Comparison of ENCODE assay signal across 22 cellular contexts in the genomic region with DNA sequence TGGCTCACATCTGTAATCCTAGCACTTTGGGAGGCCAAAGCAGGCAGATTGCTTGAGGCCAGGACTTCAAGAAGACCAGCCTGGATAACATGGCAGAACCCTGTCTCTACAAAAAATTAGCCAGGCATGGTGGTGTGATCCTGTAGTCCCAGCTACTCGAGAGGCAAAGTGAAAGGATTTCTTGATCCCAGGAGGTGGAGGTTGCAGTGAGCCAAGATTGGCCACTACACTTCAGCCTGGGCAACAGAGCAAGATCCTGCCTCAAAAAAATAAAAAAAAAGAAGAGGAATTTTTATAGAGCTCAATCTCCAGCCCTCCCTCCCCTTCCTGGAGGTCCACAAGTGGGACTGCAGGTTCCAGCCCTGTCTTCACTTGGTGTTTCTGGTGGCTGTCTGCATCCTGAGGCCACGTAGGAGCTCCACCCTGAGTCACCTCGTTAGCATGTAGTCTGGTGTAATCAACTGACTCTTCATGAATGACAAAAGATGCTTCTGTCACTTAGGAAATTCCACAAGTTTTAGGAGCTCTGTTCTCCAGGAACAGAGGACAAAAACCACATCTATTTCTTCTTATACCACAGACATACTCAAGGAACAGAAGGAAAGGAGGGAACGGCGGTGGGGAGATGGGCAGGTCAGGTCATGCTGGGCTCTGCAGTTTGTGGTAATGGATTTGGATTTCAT. TPM values are rescaled to one million over a fixed set of nuclear protein-coding genes. Genes with fewer than 3 reads are reported as not detected.
DNase-seq lines count a peak whose midpoint lies in the region; ATAC-seq, FAIRE-seq and TF ChIP-seq lines count a peak whose summit lies in the region.
"Had no signal": no experiment of that assay in that cellular context is flagged by ENCODE, and none has a peak within 500 bp of the region (broad histone marks: within the 10 kb centered on the region; RNA-seq: fewer than 3 reads in every experiment).

No MANE protein-coding gene starts in this region.

- no peak overlapping the region for H4K5ac ChIP-seq in H1 (ENCODE audit: insufficient read length, low read depth, low read length)

- H4K8ac ChIP-seq in H1 (ENCODE audit: extremely low read depth, insufficient read depth, low read length) = no peak overlapping the region

- H3K27ac ChIP-seq in H1 (ENCODE audit: low read depth, low read length) (no peak overlapping the region), lower lobe of right lung (no peak overlapping the region), caudate nucleus (ENCODE audit: low read depth, low read length) (no peak overlapping the region)

- TF ChIP-seq EP300 in H1 (IDR thresholded peaks at IDR 0.05; ENCODE audit: borderline replicate concordance in 1 of 2, low read depth in 2 of 2, low read length in 2 of 2) = no peak

- POLR2A ChIA-PET in H1 (lab: Charles Lee; ENCODE audit: partially characterized antibody) = interaction anchor here (0.7 to 1.7 kb wide), 4 partner anchors 17 to 98 kb away, joined by 3 to 6 read pairs (median 4); a partner anchor contains a TSS

- TF ChIP-seq RAD21 in H1 (IDR thresholded peaks at IDR 0.05 in 1 of 2, conservative IDR thresholded peaks at IDR 0.05 in 1 of 2; ENCODE audit: low read depth in 2 of 2, low read length in 2 of 2) = no peak

- no peak overlapping the region for H3K56ac ChIP-seq in H1 (replicated peaks; ENCODE audit: insufficient read length, low read depth, low read length)

- no peak for TF ChIP-seq CTCF in H1 (IDR thresholded peaks at IDR 0.05; ENCODE audit: control extremely low read depth in 1 of 3, insufficient read depth in 1 of 3, low read depth in 1 of 3, low read length in 3 of 3)
- TF ChIP-seq CTCF in lower lobe of right lung (IDR thresholded peaks at IDR 0.05) = no peak

- no peak overlapping the region for H2BK20ac ChIP-seq in H1 (ENCODE audit: low read length)

- intact Hi-C loops in lower lobe of right lung (cut with DNase I) (no loop called here), posterior vena cava (cut with DNase I) (loop anchor here (5.0 to 10.0 kb wide), 3 partner anchors 64 to 164 kb away; no protein-coding TSS in a partner anchor)

- H3K79me1 ChIP-seq in H1 (ENCODE audit: low read depth, low read length) = no peaks in the 10 kb centered on the region

- H2AK5ac ChIP-seq in H1 (ENCODE audit: low read depth, low read length) = no peak overlapping the region

- in situ Hi-C loops in KBM-7 (cut with MboI; ENCODE audit: low pct_unique_long_range_greater_than_20kb, low sequenced_read_pairs) = no loop called here

- CTCF ChIA-PET in H1 (lab: Charles Lee; ENCODE audit: partially characterized antibody) = interaction anchor here (1.1 to 2.4 kb wide), 8 partner anchors 9 to 391 kb away, joined by 3 to 11 read pairs (median 4); no protein-coding TSS in a partner anchor

- H3K4me1 ChIP-seq in H1 (replicated peaks in 1 of 4; ENCODE audit: control insufficient read depth in 3 of 4, insufficient read depth in 4 of 4, low read length in 3 of 4) (peaks cover 0 to 3% (median 0%) of the 10 kb centered on the region in 4 experiments; a peak in 2 of 7 replicates), lower lobe of right lung (no peaks in the 10 kb centered on the region)
- H3K4me1 ChIP-seq: Caco-2 had no signal

- no peak overlapping the region for H3K4ac ChIP-seq in H1 (replicated peaks; ENCODE audit: insufficient read length, low read depth, low read length)

- ATAC-seq in lower lobe of right lung = no peak
- ATAC-seq: activated CD8-positive, alpha-beta T cell treated with anti-CD3 and anti-CD28 coated beads, Interleukin-2, amount 10 ng/mL, durations not matched to agents 7 days and 5 days; effector memory CD8-positive, alpha-beta T cell; natural killer cell had no signal

- no peaks in the 10 kb centered on the region for H3K23me2 ChIP-seq in H1 (ENCODE audit: low read depth, low read length)

- H3K14ac ChIP-seq in H1 (ENCODE audit: insufficient read length) = no peak overlapping the region

- H4K20me1 ChIP-seq in H1 (replicated peaks in 1 of 2; ENCODE audit: control insufficient read depth in 1 of 2, insufficient read depth in 2 of 2, low read length in 2 of 2) = no peaks in the 10 kb centered on the region

- no peak overlapping the region for H2BK5ac ChIP-seq in H1 (ENCODE audit: low read depth, low read length)

- DNase-seq in GM04503 (ENCODE audit: low read depth) (peak; percentile 35), LHCN-M2 (ENCODE audit: low read depth) (peak; percentile 11), H1 (ENCODE audit: low read depth in 1 of 2, low spot score in 2 of 2) (no peak), lower lobe of right lung (peak; percentile 2), caudate nucleus (lab: John Stamatoyannopoulos, UW) (no peak), posterior vena cava (ENCODE audit: low spot score) (no peak), globus pallidus (ENCODE audit: low spot score) (no peak), KBM-7 (no peak)
- DNase-seq: activated CD8-positive, alpha-beta T cell treated with anti-CD3 and anti-CD28 coated beads, Interleukin-2, amount 10 ng/mL, durations not matched to agents 7 days and 5 days; Caco-2; cerebellar nuclear complex; effector memory CD8-positive, alpha-beta T cell; Kasumi-1; natural killer cell; NCI-H2227 treated with DMSO at 0.1 percent for 48 hours; SHP77 treated with DMSO at 0.1 percent for 48 hours; small intestine; stimulated activated CD4-positive, alpha-beta T cell treated with anti-CD3 and anti-CD28 coated beads, Interleukin-4, amount 100 ng/mL, for 4 hours; stimulated activated CD8-positive, alpha-beta memory T cell treated with anti-CD3 and anti-CD28 coated beads, Interleukin-4, amount 100 ng/mL, for 48 hours; WERI-Rb-1 had no signal

- H4K91ac ChIP-seq in H1 (replicated peaks; ENCODE audit: insufficient read length, low read length) = no peak overlapping the region

- H3K36me3 ChIP-seq in H1 (ENCODE audit: control insufficient read depth in 2 of 4, insufficient read depth in 4 of 4, low read length in 3 of 4) = no peaks in the 10 kb centered on the region
- no peaks in the 10 kb centered on the region for H3K36me3 ChIP-seq in lower lobe of right lung
- H3K36me3 ChIP-seq: WERI-Rb-1 had no signal

- H3K9ac ChIP-seq in H1 (replicated peaks in 1 of 4; ENCODE audit: extremely low read depth in 1 of 4, low read depth in 3 of 4, low read length in 3 of 4) = no peak overlapping the region

- FAIRE-seq in H1 (lab: Jason Lieb, UNC) = no peak
- FAIRE-seq: GM12891, small intestine had no signal

- no peaks in the 10 kb centered on the region for H3K79me2 ChIP-seq in H1 (ENCODE audit: control insufficient read depth in 1 of 2, insufficient read depth in 2 of 2, low read length in 2 of 2)

- H3K27me3 ChIP-seq in H1 (replicated peaks in 1 of 4; ENCODE audit: control insufficient read depth in 3 of 4, extremely low read depth in 1 of 4, insufficient read depth in 3 of 4, low read length in 3 of 4) = no peaks in the 10 kb centered on the region
- H3K27me3 ChIP-seq in lower lobe of right lung (ENCODE audit: low read depth) = no peaks in the 10 kb centered on the region

- no peak overlapping the region; the same call in 1 of the 2 replicates for H2AFZ ChIP-seq in H1 (ENCODE audit: low read length)

- H2BK15ac ChIP-seq in H1 (ENCODE audit: low read length) = no peak overlapping the region

- no peak overlapping the region for H3K18ac ChIP-seq in H1 (ENCODE audit: extremely low read depth, low read length)

- H3K23ac ChIP-seq in H1 (ENCODE audit: insufficient read length) = no peak overlapping the region

- peak overlapping the region; percentile 50; the same call in 1 of the 2 replicates for H2BK12ac ChIP-seq in H1 (ENCODE audit: low read depth, low read length)

- H2BK120ac ChIP-seq in H1 (replicated peaks; ENCODE audit: low read depth, low read length) = no peak overlapping the region

- no peak overlapping the region; a peak in 1 of 4 replicates for H3K4me2 ChIP-seq in H1 (ENCODE audit: insufficient read depth in 1 of 2, low read depth in 2 of 2, low read length in 2 of 2)

- H3K4me3 ChIP-seq in H1 (ENCODE audit: extremely low read depth in 1 of 4, insufficient read depth in 2 of 4, low read depth in 3 of 4, low read length in 4 of 4) (no peak overlapping the region), lower lobe of right lung (no peak overlapping the region)

- no peak for TF ChIP-seq POLR2A in H1 (IDR thresholded peaks at IDR 0.05; ENCODE audit: control extremely low read depth in 1 of 2, low read depth in 2 of 2, low read length in 2 of 2)

- H3K9me3 ChIP-seq in H1 (ENCODE audit: insufficient read depth in 2 of 2, low read depth in 1 of 2, low read length in 1 of 2) = no peaks in the 10 kb centered on the region
- no peaks in the 10 kb centered on the region for H3K9me3 ChIP-seq in lower lobe of right lung
- H3K9me3 ChIP-seq: Caco-2 had no signal

- WGBS in H1 (ENCODE audit: extremely low coverage in 1 of 2, insufficient coverage in 1 of 2, insufficient read length in 1 of 2, insufficient replicate concordance in 2 of 2, low coverage in 1 of 2, low lambda C conversion rate in 2 of 2, missing lambda C conversion rate in 1 of 2), 2 experiments = 84% methylated on average over 5 of the region's 5 CpGs; no CpG with 5 or more reads in 1 of the 2 experiments

RNA-seq across cellular contexts. Expression of a gene that starts 16.2 kb away (rescaled TPM):
- total RNA-seq in LHCN-M2 (2014; rRNA removed) (0.38 and 0.40 TPM in 2 replicates), lower lobe of right lung (0.44 TPM), posterior vena cava (under 1 TPM; 0.46 to 0.52 TPM)
- 0.09 TPM for polyA plus RNA-seq in LHCN-M2 (2012)
- 0.21 and 0.41 TPM in 2 replicates for total RNA-seq in H1 (2021; fragmentation: NEBNext Ultra II Directional; extraction: Animal tissue kit (Norgen Biotek cat#: 25700))
- 0.05 TPM in 2 replicates for polyA plus RNA-seq in H1 (2011; rRNA removed)
- polyA plus RNA-seq in H1 (2011; cell fraction: cytosol; rRNA removed) = 0.12 TPM
- 0.10 TPM for polyA plus RNA-seq in H1 (2011; cell fraction: nucleus; rRNA removed)
- polyA plus RNA-seq in H1 (2012, experiment 1 of 2) = 0.14 to 0.15 TPM (median 0.15 TPM) in 3 of 4 replicates, not detected in the other
- polyA plus RNA-seq in H1 (2012, experiment 2 of 2) = not detected
- polyA plus RNA-seq in H1 (2013, experiment 1 of 2) = 0.12 TPM
- 0.17 TPM for polyA plus RNA-seq in H1 (2013, experiment 2 of 2)
- polyA minus RNA-seq in H1 (2011; rRNA and poly(A)+ RNA removed) = 0.37 and 0.44 TPM in 2 replicates
- not detected for polyA minus RNA-seq in H1 (2011; cell fraction: cytosol; rRNA and poly(A)+ RNA removed)
- polyA minus RNA-seq in H1 (2011; cell fraction: nucleus; rRNA and poly(A)+ RNA removed) = 0.80 TPM

RNA-seq across cellular contexts. Expression of a gene that starts 37.9 kb away (rescaled TPM):
- 46.4 and 48.8 TPM in 2 replicates for total RNA-seq in LHCN-M2 (2014; rRNA removed)
- 32.9 TPM for polyA plus RNA-seq in LHCN-M2 (2012)
- 78.1 and 84.0 TPM in 2 replicates for total RNA-seq in H1 (2021; fragmentation: NEBNext Ultra II Directional; extraction: Animal tissue kit (Norgen Biotek cat#: 25700))
- polyA plus RNA-seq in H1 (2011; rRNA removed) = 26.9 and 29.5 TPM in 2 replicates
- 41.8 TPM for polyA plus RNA-seq in H1 (2011; cell fraction: cytosol; rRNA removed)
- 14.9 TPM for polyA plus RNA-seq in H1 (2011; cell fraction: nucleus; rRNA removed)
- 32.7 to 70.1 TPM (median 36.1 TPM) in 4 replicates for polyA plus RNA-seq in H1 (2012, experiment 1 of 2)
- 9.9 TPM for polyA plus RNA-seq in H1 (2012, experiment 2 of 2)
- 55.9 TPM for polyA plus RNA-seq in H1 (2013, experiment 1 of 2)
- 54.2 TPM for polyA plus RNA-seq in H1 (2013, experiment 2 of 2)
- 12.1 and 12.2 TPM in 2 replicates for polyA minus RNA-seq in H1 (2011; rRNA and poly(A)+ RNA removed)
- 17.8 TPM for polyA minus RNA-seq in H1 (2011; cell fraction: cytosol; rRNA and poly(A)+ RNA removed)
- 28.7 TPM for polyA minus RNA-seq in H1 (2011; cell fraction: nucleus; rRNA and poly(A)+ RNA removed)
- total RNA-seq in lower lobe of right lung = 30.9 TPM
- 10 to 100 TPM; 32.6 to 32.8 TPM for total RNA-seq in posterior vena cava

RNA-seq across cellular contexts. Expression of a gene that starts 44.7 kb away (rescaled TPM):
- 14.1 and 15.6 TPM in 2 replicates for total RNA-seq in LHCN-M2 (2014; rRNA removed)
- polyA plus RNA-seq in LHCN-M2 (2012) = 8.2 TPM
- total RNA-seq in H1 (2021; fragmentation: NEBNext Ultra II Directional; extraction: Animal tissue kit (Norgen Biotek cat#: 25700)) = 14.5 and 14.7 TPM in 2 replicates
- 11.2 and 16.1 TPM in 2 replicates for polyA plus RNA-seq in H1 (2011; rRNA removed)
- 15.5 TPM for polyA plus RNA-seq in H1 (2011; cell fraction: cytosol; rRNA removed)
- 101 TPM for polyA plus RNA-seq in H1 (2011; cell fraction: nucleus; rRNA removed)
- 12.0 to 17.7 TPM (median 16.9 TPM) in 4 replicates for polyA plus RNA-seq in H1 (2012, experiment 1 of 2)
- polyA plus RNA-seq in H1 (2012, experiment 2 of 2) = 15.1 TPM
- polyA plus RNA-seq in H1 (2013, experiment 1 of 2) = 8.5 TPM
- polyA plus RNA-seq in H1 (2013, experiment 2 of 2) = 6.9 TPM
- 14.0 and 15.2 TPM in 2 replicates for polyA minus RNA-seq in H1 (2011; rRNA and poly(A)+ RNA removed)
- 10.6 TPM for polyA minus RNA-seq in H1 (2011; cell fraction: cytosol; rRNA and poly(A)+ RNA removed)
- 24.7 TPM for polyA minus RNA-seq in H1 (2011; cell fraction: nucleus; rRNA and poly(A)+ RNA removed)
- total RNA-seq in lower lobe of right lung = 28.2 TPM
- total RNA-seq in posterior vena cava = 10 to 100 TPM; 12.8 to 19.3 TPM

RNA-seq across cellular contexts. Expression of a gene that starts 59.9 kb away (rescaled TPM):
- total RNA-seq in LHCN-M2 (2014; rRNA removed) = not detected in 2 replicates
- polyA plus RNA-seq in LHCN-M2 (2012) = not detected
- total RNA-seq in H1 (2021; fragmentation: NEBNext Ultra II Directional; extraction: Animal tissue kit (Norgen Biotek cat#: 25700)) = not detected in 2 replicates
- 0.02 TPM in 1 of 2 replicates, not detected in the other for polyA plus RNA-seq in H1 (2011; rRNA removed)
- 0.04 TPM for polyA plus RNA-seq in H1 (2011; cell fraction: cytosol; rRNA removed)
- polyA plus RNA-seq in H1 (2011; cell fraction: nucleus; rRNA removed) = 0.04 TPM
- polyA plus RNA-seq in H1 (2012, experiment 1 of 2) = not detected in 4 replicates
- 0.04 TPM for polyA plus RNA-seq in H1 (2012, experiment 2 of 2)
- 0.04 TPM for polyA plus RNA-seq in H1 (2013, experiment 1 of 2)
- polyA plus RNA-seq in H1 (2013, experiment 2 of 2) = 0.09 TPM
- 0.05 TPM in 1 of 2 replicates, not detected in the other for polyA minus RNA-seq in H1 (2011; rRNA and poly(A)+ RNA removed)
- not detected for polyA minus RNA-seq in H1 (2011; cell fraction: cytosol; rRNA and poly(A)+ RNA removed)
- polyA minus RNA-seq in H1 (2011; cell fraction: nucleus; rRNA and poly(A)+ RNA removed) = not detected
- total RNA-seq in lower lobe of right lung = 1.6 TPM
- total RNA-seq in posterior vena cava = 1 to 10 TPM in 1 of 2 donors, under 1 TPM in 1; 0.52 to 3.3 TPM
- total RNA-seq: G401 had no signal

Comparison
In these comparisons a context has a peak if more than half of its experiments do, and no peak if none do; other contexts are left out.
1. DNase-seq: peak in GM04503 (single experiment), LHCN-M2 (single experiment) and lower lobe of right lung (single experiment); none in H1 (0 of 2), caudate nucleus (0 of 61), posterior vena cava (single experiment), globus pallidus (single experiment) and KBM-7 (single experiment).